1 cellular context compared by ENCODE assay signal in the genomic region with DNA sequence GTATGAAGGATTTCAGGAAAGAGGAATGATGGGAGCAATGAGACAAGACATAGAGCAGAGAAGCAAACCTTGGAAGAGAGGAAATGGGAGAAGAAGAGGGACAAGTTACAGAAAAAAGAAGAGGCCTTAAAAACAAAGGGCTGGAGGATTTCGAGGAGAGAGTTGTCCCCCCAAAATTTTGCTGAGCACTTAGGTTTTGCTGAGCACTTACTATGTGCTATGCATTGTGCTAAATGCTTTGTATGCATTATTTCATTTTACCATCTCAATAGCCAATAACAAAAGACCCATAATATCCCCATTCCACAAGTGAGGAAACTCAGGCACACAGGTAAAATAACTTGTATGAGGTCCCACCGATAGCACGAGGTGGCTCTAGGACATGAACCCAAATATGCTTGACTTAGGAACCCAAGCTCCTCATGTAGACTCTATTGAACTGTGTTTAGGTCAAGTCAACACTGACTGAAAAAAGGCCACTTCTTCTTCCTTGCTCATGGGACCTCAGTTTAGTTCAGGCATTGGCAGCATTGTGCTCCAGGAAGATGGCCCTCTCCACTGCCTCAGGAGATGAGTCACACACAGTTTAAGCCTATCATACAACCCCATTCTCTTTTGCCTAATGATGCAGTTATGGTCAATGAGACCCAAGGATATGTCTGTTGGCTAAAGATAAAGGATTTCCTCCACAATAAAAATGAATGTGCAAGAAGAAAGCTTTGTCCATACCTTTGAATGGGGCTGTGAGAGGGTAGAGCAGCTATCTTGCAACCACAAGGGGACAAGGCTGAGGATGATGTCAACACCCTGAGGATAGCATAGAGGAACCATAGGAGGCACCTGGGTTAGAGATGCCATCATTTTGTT.
TF ChIP-seq lines count a peak whose summit lies in the region.

No MANE protein-coding gene starts in this region.

TF ChIP-seq in K562, 482 proteins besides CTCF, POLR2A, EP300 and RAD21 (continued from another document):
- TF ChIP-seq ZFP91 (CRISPR knock-in tag; IDR thresholded peaks at IDR 0.05) (no peak), ADNP (tag; IDR thresholded peaks at IDR 0.05) (peak; percentile 87), TBP (optimal IDR thresholded peaks at IDR 0.05; ENCODE audit: low read depth, low read length) (peak; percentile 64), E2F3 (CRISPR knock-in tag; IDR thresholded peaks at IDR 0.05) (no peak), TFAM (CRISPR knock-in tag; conservative IDR thresholded peaks at IDR 0.05) (no peak), ZKSCAN8 (CRISPR knock-in tag; IDR thresholded peaks at IDR 0.05) (peak; percentile 93), ZSCAN32 (CRISPR knock-in tag; IDR thresholded peaks at IDR 0.05) (no peak), RBM15 (IDR thresholded peaks at IDR 0.05; ENCODE audit: insufficient read depth, low read length) (no peak), BCL6 (CRISPR knock-in tag; IDR thresholded peaks at IDR 0.05) (no peak), FOXP1 (CRISPR knock-in tag; IDR thresholded peaks at IDR 0.05) (no peak), CCNT2 (IDR thresholded peaks at IDR 0.05; ENCODE audit: borderline replicate concordance, extremely low read depth, insufficient read length, low read depth, low read length) (peak; percentile 98), AFF1 (IDR thresholded peaks at IDR 0.05; ENCODE audit: low read depth in 1 of 2, partially characterized antibody in 2 of 2) (peak; percentile 17 to 83), ZNF584 (CRISPR knock-in tag; IDR thresholded peaks at IDR 0.05; ENCODE audit: low read depth) (peak; percentile 93), RUNX1 (IDR thresholded peaks at IDR 0.05; ENCODE audit: low read depth) (no peak; the same call in 1 of the 2 replicates), XRCC4 (IDR thresholded peaks at IDR 0.05; ENCODE audit: extremely low read depth, insufficient read depth, insufficient read length) (no peak), ATF4 (CRISPR knock-in tag; IDR thresholded peaks at IDR 0.05) (no peak)
- TF ChIP-seq, protein P1, sequence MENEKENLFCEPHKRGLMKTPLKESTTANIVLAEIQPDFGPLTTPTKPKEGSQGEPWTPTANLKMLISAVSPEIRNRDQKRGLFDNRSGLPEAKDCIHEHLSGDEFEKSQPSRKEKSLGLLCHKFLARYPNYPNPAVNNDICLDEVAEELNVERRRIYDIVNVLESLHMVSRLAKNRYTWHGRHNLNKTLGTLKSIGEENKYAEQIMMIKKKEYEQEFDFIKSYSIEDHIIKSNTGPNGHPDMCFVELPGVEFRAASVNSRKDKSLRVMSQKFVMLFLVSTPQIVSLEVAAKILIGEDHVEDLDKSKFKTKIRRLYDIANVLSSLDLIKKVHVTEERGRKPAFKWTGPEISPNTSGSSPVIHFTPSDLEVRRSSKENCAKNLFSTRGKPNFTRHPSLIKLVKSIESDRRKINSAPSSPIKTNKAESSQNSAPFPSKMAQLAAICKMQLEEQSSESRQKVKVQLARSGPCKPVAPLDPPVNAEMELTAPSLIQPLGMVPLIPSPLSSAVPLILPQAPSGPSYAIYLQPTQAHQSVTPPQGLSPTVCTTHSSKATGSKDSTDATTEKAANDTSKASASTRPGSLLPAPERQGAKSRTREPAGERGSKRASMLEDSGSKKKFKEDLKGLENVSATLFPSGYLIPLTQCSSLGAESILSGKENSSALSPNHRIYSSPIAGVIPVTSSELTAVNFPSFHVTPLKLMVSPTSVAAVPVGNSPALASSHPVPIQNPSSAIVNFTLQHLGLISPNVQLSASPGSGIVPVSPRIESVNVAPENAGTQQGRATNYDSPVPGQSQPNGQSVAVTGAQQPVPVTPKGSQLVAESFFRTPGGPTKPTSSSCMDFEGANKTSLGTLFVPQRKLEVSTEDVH (IDR thresholded peaks at IDR 0.05; ENCODE audit: low read depth, partially characterized antibody): peak; percentile 63
- TF ChIP-seq, protein P2, sequence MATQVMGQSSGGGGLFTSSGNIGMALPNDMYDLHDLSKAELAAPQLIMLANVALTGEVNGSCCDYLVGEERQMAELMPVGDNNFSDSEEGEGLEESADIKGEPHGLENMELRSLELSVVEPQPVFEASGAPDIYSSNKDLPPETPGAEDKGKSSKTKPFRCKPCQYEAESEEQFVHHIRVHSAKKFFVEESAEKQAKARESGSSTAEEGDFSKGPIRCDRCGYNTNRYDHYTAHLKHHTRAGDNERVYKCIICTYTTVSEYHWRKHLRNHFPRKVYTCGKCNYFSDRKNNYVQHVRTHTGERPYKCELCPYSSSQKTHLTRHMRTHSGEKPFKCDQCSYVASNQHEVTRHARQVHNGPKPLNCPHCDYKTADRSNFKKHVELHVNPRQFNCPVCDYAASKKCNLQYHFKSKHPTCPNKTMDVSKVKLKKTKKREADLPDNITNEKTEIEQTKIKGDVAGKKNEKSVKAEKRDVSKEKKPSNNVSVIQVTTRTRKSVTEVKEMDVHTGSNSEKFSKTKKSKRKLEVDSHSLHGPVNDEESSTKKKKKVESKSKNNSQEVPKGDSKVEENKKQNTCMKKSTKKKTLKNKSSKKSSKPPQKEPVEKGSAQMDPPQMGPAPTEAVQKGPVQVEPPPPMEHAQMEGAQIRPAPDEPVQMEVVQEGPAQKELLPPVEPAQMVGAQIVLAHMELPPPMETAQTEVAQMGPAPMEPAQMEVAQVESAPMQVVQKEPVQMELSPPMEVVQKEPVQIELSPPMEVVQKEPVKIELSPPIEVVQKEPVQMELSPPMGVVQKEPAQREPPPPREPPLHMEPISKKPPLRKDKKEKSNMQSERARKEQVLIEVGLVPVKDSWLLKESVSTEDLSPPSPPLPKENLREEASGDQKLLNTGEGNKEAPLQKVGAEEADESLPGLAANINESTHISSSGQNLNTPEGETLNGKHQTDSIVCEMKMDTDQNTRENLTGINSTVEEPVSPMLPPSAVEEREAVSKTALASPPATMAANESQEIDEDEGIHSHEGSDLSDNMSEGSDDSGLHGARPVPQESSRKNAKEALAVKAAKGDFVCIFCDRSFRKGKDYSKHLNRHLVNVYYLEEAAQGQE (CRISPR knock-in tag; IDR thresholded peaks at IDR 0.05; ENCODE audit: low read depth): no peak
- TF ChIP-seq, protein P3, sequence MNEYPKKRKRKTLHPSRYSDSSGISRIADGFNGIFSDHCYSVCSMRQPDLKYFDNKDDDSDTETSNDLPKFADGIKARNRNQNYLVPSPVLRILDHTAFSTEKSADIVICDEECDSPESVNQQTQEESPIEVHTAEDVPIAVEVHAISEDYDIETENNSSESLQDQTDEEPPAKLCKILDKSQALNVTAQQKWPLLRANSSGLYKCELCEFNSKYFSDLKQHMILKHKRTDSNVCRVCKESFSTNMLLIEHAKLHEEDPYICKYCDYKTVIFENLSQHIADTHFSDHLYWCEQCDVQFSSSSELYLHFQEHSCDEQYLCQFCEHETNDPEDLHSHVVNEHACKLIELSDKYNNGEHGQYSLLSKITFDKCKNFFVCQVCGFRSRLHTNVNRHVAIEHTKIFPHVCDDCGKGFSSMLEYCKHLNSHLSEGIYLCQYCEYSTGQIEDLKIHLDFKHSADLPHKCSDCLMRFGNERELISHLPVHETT (CRISPR knock-in tag; conservative IDR thresholded peaks at IDR 0.05 in 1 of 2, IDR thresholded peaks at IDR 0.05 in 1 of 2): peak in 1 of 2 experiments; percentile 90; a peak in 2 of 4 replicates
- TF ChIP-seq, protein P4, sequence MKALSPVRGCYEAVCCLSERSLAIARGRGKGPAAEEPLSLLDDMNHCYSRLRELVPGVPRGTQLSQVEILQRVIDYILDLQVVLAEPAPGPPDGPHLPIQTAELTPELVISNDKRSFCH (CRISPR knock-in tag; IDR thresholded peaks at IDR 0.05): no peak
- TF ChIP-seq, protein P4 (tag; IDR thresholded peaks at IDR 0.05): peak; percentile 79
TF ChIP-seq in K562: peak in this region for 188.
